26 cellular contexts compared by ENCODE assay signal in genomic region chr1:115531806-115532359, GRCh38.
DNase-seq lines count a peak whose midpoint lies in the region; ATAC-seq, FAIRE-seq and TF ChIP-seq lines count a peak whose summit lies in the region.
"Had no signal": no experiment of that assay in that cellular context is flagged by ENCODE, and none has a peak within 500 bp of the region (broad histone marks: within the 10 kb centered on the region; RNA-seq: fewer than 3 reads in every experiment).

No MANE protein-coding gene starts in this region.

- no peak overlapping the region for H3K4me3 Mint-ChIP-seq in nephron progenitor cell
- H3K4me3 Mint-ChIP-seq: activated CD4-positive, alpha-beta memory T cell treated with anti-CD3 and anti-CD28 coated beads, Interleukin-2, amount 10 ng/mL, durations not matched to agents 7 days and 5 days; activated naive CD8-positive, alpha-beta T cell treated with anti-CD3 and anti-CD28 coated beads for 36 hours; naive thymus-derived CD4-positive, alpha-beta T cell; T-cell had no signal

- peaks cover 5% of the 10 kb centered on the region for H3K27me3 Mint-ChIP-seq in nephron progenitor cell (ENCODE audit: low read depth, poor library complexity)
- H3K27me3 Mint-ChIP-seq: activated naive CD8-positive, alpha-beta T cell treated with anti-CD3 and anti-CD28 coated beads for 36 hours had no signal

- peak; percentile 34 for FAIRE-seq in RCC 7860 (lab: Jason Lieb, UNC)

- H3K27ac Mint-ChIP-seq in nephron progenitor cell, result peak overlapping the region; percentile 10
- H3K27ac Mint-ChIP-seq: activated CD4-positive, alpha-beta memory T cell treated with anti-CD3 and anti-CD28 coated beads, Interleukin-2, amount 10 ng/mL, durations not matched to agents 7 days and 5 days; activated naive CD8-positive, alpha-beta T cell treated with anti-CD3 and anti-CD28 coated beads for 36 hours; T-cell had no signal

- no peak for TF ChIP-seq CTCF in nephron progenitor cell (IDR thresholded peaks at IDR 0.05)

- H3K9me3 Mint-ChIP-seq in nephron progenitor cell, result peaks cover 15% of the 10 kb centered on the region
- H3K9me3 Mint-ChIP-seq: activated CD4-positive, alpha-beta memory T cell treated with anti-CD3 and anti-CD28 coated beads, Interleukin-2, amount 10 ng/mL, durations not matched to agents 7 days and 5 days; activated naive CD8-positive, alpha-beta T cell treated with anti-CD3 and anti-CD28 coated beads for 36 hours; T-cell had no signal

- in situ Hi-C loops in ACHN (cut with HindIII; ENCODE audit: low pct_ligation_motif_present, low pct_unique_long_range_greater_than_20kb, low sequenced_read_pairs), result no loop called here

- no peak for ATAC-seq in GM18502 (IDR thresholded peaks at IDR 0.05; ENCODE audit: poor library complexity, unreplicated experiment)
- ATAC-seq: gastrocnemius medialis; left lobe of liver; naive thymus-derived CD4-positive, alpha-beta T cell; T-cell had no signal

- DNase-seq in ACHN (peak; percentile 42), RCC 7860 (ENCODE audit: low spot score) (no peak), fibroblast of gingiva (ENCODE audit: low read depth) (peak; percentile 39), nephron progenitor cell (no peak), NCI-H2227 (lab: John Stamatoyannopoulos, UW; ENCODE audit: unreplicated experiment) (no peak), mucosa of gallbladder (ENCODE audit: low spot score) (no peak), NCI-H524 treated with DMSO at 0.1 percent for 48 hours (lab: John Stamatoyannopoulos, UW) (no peak)
- DNase-seq: activated CD4-positive, alpha-beta memory T cell treated with anti-CD3 and anti-CD28 coated beads, Interleukin-2, amount 10 ng/mL, durations not matched to agents 7 days and 5 days; activated CD4-positive, CD25-positive, alpha-beta regulatory T cell treated with anti-CD3 and anti-CD28 coated beads, Interleukin-2, amount 50 U/mL, for 72 hours; activated naive CD8-positive, alpha-beta T cell treated with anti-CD3 and anti-CD28 coated beads for 36 hours; COR-L47; DMS53; effector CD4-positive, alpha-beta T cell; gastrocnemius medialis; GDM1; naive thymus-derived CD4-positive, alpha-beta T cell; NCI-H1092; NCI-H1694 treated with DMSO at 0.1 percent for 48 hours; NCI-H526; ovary; Peyer's patch; spleen; T-cell had no signal

- H3K36me3 Mint-ChIP-seq in nephron progenitor cell (ENCODE audit: low read depth), result no peaks in the 10 kb centered on the region
- H3K36me3 Mint-ChIP-seq: activated naive CD8-positive, alpha-beta T cell treated with anti-CD3 and anti-CD28 coated beads for 36 hours; brain; naive thymus-derived CD4-positive, alpha-beta T cell; T-cell had no signal

- H3K4me1 Mint-ChIP-seq in nephron progenitor cell, result peaks cover 34% of the 10 kb centered on the region
- H3K4me1 Mint-ChIP-seq: activated CD4-positive, alpha-beta memory T cell treated with anti-CD3 and anti-CD28 coated beads, Interleukin-2, amount 10 ng/mL, durations not matched to agents 7 days and 5 days had no signal

Comparison
In these comparisons a context has a peak if more than half of its experiments do, and no peak if none do; other contexts are left out.
1. DNase-seq: peak in ACHN (single experiment) and fibroblast of gingiva (single experiment); none in RCC 7860 (single experiment), nephron progenitor cell (single experiment), NCI-H2227 (single experiment), mucosa of gallbladder (single experiment) and NCI-H524 treated with DMSO at 0.1 percent for 48 hours (single experiment).